In the genomic region with DNA sequence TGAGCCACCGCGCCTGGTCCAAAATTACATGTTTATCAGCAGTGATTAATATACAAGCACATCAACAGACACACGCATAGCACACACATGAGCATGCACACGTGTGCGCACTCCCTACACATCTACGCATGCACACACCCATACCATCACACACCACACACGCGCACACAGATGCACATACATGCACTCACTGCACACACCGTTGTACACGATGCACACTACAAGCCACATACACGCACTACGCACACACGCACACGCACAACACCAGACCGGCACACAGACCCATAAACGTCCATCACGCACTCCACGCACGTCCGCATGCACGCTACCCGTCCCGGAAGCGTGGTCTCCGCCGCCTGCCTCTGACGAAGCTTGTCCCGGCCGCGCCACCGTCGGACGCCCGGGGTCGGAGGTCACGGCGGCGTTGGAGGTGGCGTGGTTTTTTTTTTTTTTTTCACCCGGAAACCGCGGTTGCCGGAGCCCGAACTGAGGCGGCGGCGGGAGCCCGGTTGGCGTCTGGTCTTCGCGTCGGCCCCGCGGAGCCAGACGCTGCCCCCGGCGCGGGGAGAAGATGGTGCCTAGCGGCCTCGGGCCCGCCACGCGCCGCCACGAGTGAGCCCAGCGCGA, we compare ENCODE assay signal across 8 cellular contexts. TPM values are rescaled to one million over a fixed set of nuclear protein-coding genes. Genes with fewer than 3 reads are reported as not detected.
DNase-seq lines count a peak whose midpoint lies in the region; ATAC-seq and TF ChIP-seq lines count a peak whose summit lies in the region.

A gene with protein sequence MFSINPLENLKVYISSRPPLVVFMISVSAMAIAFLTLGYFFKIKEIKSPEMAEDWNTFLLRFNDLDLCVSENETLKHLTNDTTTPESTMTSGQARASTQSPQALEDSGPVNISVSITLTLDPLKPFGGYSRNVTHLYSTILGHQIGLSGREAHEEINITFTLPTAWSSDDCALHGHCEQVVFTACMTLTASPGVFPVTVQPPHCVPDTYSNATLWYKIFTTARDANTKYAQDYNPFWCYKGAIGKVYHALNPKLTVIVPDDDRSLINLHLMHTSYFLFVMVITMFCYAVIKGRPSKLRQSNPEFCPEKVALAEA (plus strand): TSS at position 457 of the 627 bp plus-strand sequence. CDS start 20,641 bp downstream, outside the sequence.

- H3F3A ChIP-seq in MM.1S (ENCODE audit: insufficient read depth, low read length): peaks cover 10% of the 10 kb centered on the region

- peak within 1 kb of the TSS; percentile 57 for H3K23ac ChIP-seq in H9 (ENCODE audit: insufficient read length, low read depth, low read length)

- no peaks in the 10 kb centered on the region for H3K9me2 ChIP-seq in MM.1S (replicated peaks; ENCODE audit: insufficient read depth, low read length)

- no peaks in the 10 kb centered on the region for H3K79me1 ChIP-seq in H9 (ENCODE audit: insufficient read depth, low read depth, low read length, poor library complexity, severe bottlenecking)

- H3K4ac ChIP-seq in H9 (ENCODE audit: low read depth, low read length): no peak within 1 kb of the TSS

- no peak within 1 kb of the TSS for H2BK20ac ChIP-seq in H9 (ENCODE audit: low read depth, low read length, poor library complexity, severe bottlenecking)

- H3K9me3 ChIP-seq in H9 (ENCODE audit: control insufficient read depth, low read depth, low read length): no peaks in the 10 kb centered on the region
- H3K9me3 ChIP-seq in MM.1S (replicated peaks; ENCODE audit: insufficient read depth, low read length): no peaks in the 10 kb centered on the region
- no peaks in the 10 kb centered on the region for H3K9me3 ChIP-seq in neuron (ENCODE audit: low read length)

- H3K27me3 ChIP-seq in H9 (ENCODE audit: insufficient read depth, low read length) (no peaks in the 10 kb centered on the region; the same call in 1 of the 2 replicates), MM.1S (replicated peaks; ENCODE audit: insufficient read depth, low read length) (no peaks in the 10 kb centered on the region), foreskin keratinocyte (no peaks in the 10 kb centered on the region), neuron (ENCODE audit: insufficient read depth, low read length) (no peaks in the 10 kb centered on the region)

- H3K27me3 Mint-ChIP-seq in H9 (ENCODE audit: low read depth): no peaks in the 10 kb centered on the region

- no peak within 1 kb of the TSS for H2BK120ac ChIP-seq in H9 (ENCODE audit: low read depth, low read length, poor library complexity, severe bottlenecking)

- H3K27ac Mint-ChIP-seq in H9: peak within 1 kb of the TSS; percentile 90 to 99 (median 96)

- no peak within 1 kb of the TSS for H3T11ph ChIP-seq in H9 (ENCODE audit: low read length)

- H3K4me3 ChIP-seq in MM.1S (ENCODE audit: low read length) (peak within 1 kb of the TSS; percentile 83), neuron (ENCODE audit: low read length) (peak within 1 kb of the TSS; percentile 55)

- H3K23me2 ChIP-seq in H9 (ENCODE audit: insufficient read length, low read depth, low read length, poor library complexity, severe bottlenecking): peaks cover 3% of the 10 kb centered on the region

- peaks cover 17% of the 10 kb centered on the region; the same call in 1 of the 2 replicates for H3K79me2 ChIP-seq in H9 (ENCODE audit: insufficient read depth, low read length)
- H3K79me2 ChIP-seq in MM.1S (ENCODE audit: low read length): peaks cover 56% of the 10 kb centered on the region

- H3K4me1 Mint-ChIP-seq in H9: peaks cover 13 to 14% of the 10 kb centered on the region in 2 experiments

- no peak for TF ChIP-seq CTCF in H9 (conservative IDR thresholded peaks at IDR 0.05)
- TF ChIP-seq CTCF in MM.1S (IDR thresholded peaks at IDR 0.05; ENCODE audit: low read length): no peak
- no peak for TF ChIP-seq CTCF in foreskin keratinocyte (conservative IDR thresholded peaks at IDR 0.05)

- H3K27ac ChIP-seq in H9 (ENCODE audit: insufficient read length, low read depth, low read length) (no peak within 1 kb of the TSS), MM.1S (ENCODE audit: low read length) (peak within 1 kb of the TSS; percentile 75), foreskin keratinocyte (peak within 1 kb of the TSS; percentile 75)

- peak within 1 kb of the TSS; percentile 97 for H4K8ac ChIP-seq in H9 (replicated peaks; ENCODE audit: insufficient read length, low read depth, low read length)

- no peaks in the 10 kb centered on the region for H4K20me1 ChIP-seq in H9 (ENCODE audit: control insufficient read depth, insufficient read depth, insufficient read length)
- no peaks in the 10 kb centered on the region for H4K20me1 ChIP-seq in MM.1S (ENCODE audit: insufficient read depth, low read length)

- H3K14ac ChIP-seq in H9 (ENCODE audit: insufficient read depth, low read length): peak within 1 kb of the TSS; percentile 54

- DNase-seq in G401 (ENCODE audit: low spot score) (peak; percentile 90), H9 (peak; percentile 72), MM.1S (peak; percentile 91), SK-MEL-5 (ENCODE audit: low read depth, low spot score) (peak; percentile 94), foreskin keratinocyte (peak; percentile 58 to 75), stromal cell of bone marrow (ENCODE audit: low read depth) (peak; percentile 74)
- peak; percentile 92 for DNase-seq in activated naive CD4-positive, alpha-beta T cell treated with Interleukin-2 at 50 U/mL for 16 hours

- peak within 1 kb of the TSS; percentile 93 for H3K4me2 ChIP-seq in H9 (ENCODE audit: insufficient read depth, insufficient read length, low read length)
- H3K4me2 ChIP-seq in MM.1S (ENCODE audit: low read depth, low read length): peak within 1 kb of the TSS; percentile 69

- H2BK15ac ChIP-seq in H9 (ENCODE audit: low read depth, low read length): no peak within 1 kb of the TSS

- peak within 1 kb of the TSS; percentile 96 to 98 for H3K4me3 Mint-ChIP-seq in H9

- peak within 1 kb of the TSS; percentile 6 for H3K56ac ChIP-seq in H9 (ENCODE audit: insufficient read length, low read depth, low read length)

- H2AFZ ChIP-seq in H9 (ENCODE audit: low read length): no peak within 1 kb of the TSS
- H2AFZ ChIP-seq in MM.1S (ENCODE audit: low read length): peak within 1 kb of the TSS; percentile 91
- H2AFZ ChIP-seq in neuron (ENCODE audit: low read depth, low read length): no peak within 1 kb of the TSS

- no peak within 1 kb of the TSS for H4K91ac ChIP-seq in H9 (ENCODE audit: insufficient read length, low read depth, low read length)

- peak; percentile 72 for ATAC-seq in foreskin keratinocyte

- H3K18ac ChIP-seq in H9 (ENCODE audit: insufficient read length, low read depth, low read length): peak within 1 kb of the TSS; percentile 36

- no peaks in the 10 kb centered on the region for H3K9me3 Mint-ChIP-seq in H9

- peaks cover 5 to 7% (median 7%) of the 10 kb centered on the region in 3 experiments; a peak in 5 of 7 replicates for H3K36me3 Mint-ChIP-seq in H9 (ENCODE audit: insufficient read depth in 1 of 3, low read depth in 3 of 3)

- peak within 1 kb of the TSS; percentile 10 for H2BK5ac ChIP-seq in H9 (ENCODE audit: insufficient read length, low read length)

- H3K4me1 ChIP-seq in H9 (ENCODE audit: insufficient read depth, low read length): no peaks in the 10 kb centered on the region; the same call in 1 of the 2 replicates
- H3K4me1 ChIP-seq in MM.1S (ENCODE audit: low read length): 0 out of 2 replicates have a peak, but pooled peaks cover 6% of the 10 kb centered on the region
- peaks cover 3% of the 10 kb centered on the region for H3K4me1 ChIP-seq in foreskin keratinocyte
- peaks cover 6% of the 10 kb centered on the region for H3K4me1 ChIP-seq in neuron (ENCODE audit: insufficient read depth, low read length)

- H2BK12ac ChIP-seq in H9 (ENCODE audit: insufficient read length, low read depth, low read length): no peak within 1 kb of the TSS

- in situ Hi-C loops in G401 (cut with HindIII; ENCODE audit: low sequenced_read_pairs): no loop called here
- in situ Hi-C loops in SK-MEL-5 (cut with HindIII; ENCODE audit: low pct_unique_long_range_greater_than_20kb, low sequenced_read_pairs): no loop called here

- no peak within 1 kb of the TSS for H2AK5ac ChIP-seq in H9 (ENCODE audit: insufficient read length, low read length)

- H3K9ac ChIP-seq in H9 (ENCODE audit: extremely low read depth, insufficient read length, low read length) (peak within 1 kb of the TSS; percentile 79), MM.1S (ENCODE audit: low read length) (peak within 1 kb of the TSS; percentile 85)

- H3K36me3 ChIP-seq in MM.1S (replicated peaks; ENCODE audit: insufficient read depth, low read length) (no peaks in the 10 kb centered on the region), neuron (ENCODE audit: insufficient read depth, low read length) (peaks cover 2% of the 10 kb centered on the region)

- peak within 1 kb of the TSS; percentile 92 for H4K5ac ChIP-seq in H9 (ENCODE audit: insufficient read length, low read depth, low read length)

- WGBS in H9 (ENCODE audit: extremely low coverage, insufficient read length, low lambda C conversion rate): no CpG with 5 or more reads among the region's 67 CpGs

RNA-seq across cellular contexts. Expression of the gene that starts here (rescaled TPM):
- 78.8 and 136 TPM in 2 replicates for total RNA-seq in G401 (2014; rRNA removed; shearing (Covaris generic))
- total RNA-seq in H9 (2021) (74.2 and 74.4 TPM in 2 replicates), foreskin keratinocyte (57.4 TPM in 2 replicates)
- 160 and 188 TPM in 2 replicates for total RNA-seq in SK-MEL-5 (2014; rRNA removed; shearing (Covaris generic))
- polyA plus RNA-seq in SK-MEL-5 (2015; cell fraction: cytosol; rRNA removed): 206 and 219 TPM in 2 replicates
- polyA plus RNA-seq in SK-MEL-5 (2015; cell fraction: nucleus; rRNA removed): 68.2 and 77.0 TPM in 2 replicates
- 35.3 and 37.0 TPM in 2 replicates for polyA plus RNA-seq in foreskin keratinocyte
